20 cellular contexts compared by ENCODE assay signal in the genomic region with DNA sequence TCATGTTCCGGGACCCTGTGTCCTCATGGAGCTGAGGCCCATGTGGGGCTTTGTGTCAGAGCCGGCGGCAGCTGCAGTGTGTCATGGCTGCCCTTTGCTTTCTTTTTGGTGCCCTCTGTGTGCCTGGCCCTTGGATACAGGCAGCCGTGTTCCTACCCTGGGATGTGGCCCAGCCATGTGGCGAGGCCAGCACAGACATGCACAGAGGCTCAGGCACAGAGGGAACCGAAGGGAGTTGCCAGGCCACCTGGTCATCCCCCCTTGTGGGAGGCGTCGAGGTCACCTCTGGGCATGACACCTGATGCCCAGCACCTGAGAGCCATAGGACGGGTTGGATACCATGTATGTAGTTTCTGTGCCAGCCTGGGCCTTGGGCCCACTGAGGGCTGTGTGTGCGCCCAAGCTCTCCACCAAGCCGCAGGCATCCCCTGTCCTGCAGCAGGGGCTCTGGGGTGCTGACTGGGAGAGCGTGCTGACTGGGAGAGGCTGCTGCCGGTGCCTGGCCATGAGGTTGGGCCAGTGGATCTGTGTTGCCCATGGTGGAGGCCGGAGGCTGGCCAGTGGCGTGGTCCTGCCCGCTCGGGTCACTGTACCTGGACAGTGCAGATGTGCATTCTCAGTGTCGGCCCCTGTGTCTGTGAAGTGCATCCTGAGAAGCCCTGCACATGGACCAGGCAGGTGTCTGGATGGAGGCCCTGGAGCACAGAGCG. TPM values are rescaled to one million over a fixed set of nuclear protein-coding genes. Genes with fewer than 3 reads are reported as not detected.
A peak's percentile ranks its signal among the peaks of the same experiment; 100 is the strongest.
DNase-seq lines count a peak whose midpoint lies in the region; FAIRE-seq and TF ChIP-seq lines count a peak whose summit lies in the region.
"Had no signal": no experiment of that assay in that cellular context is flagged by ENCODE, and none has a peak within 500 bp of the region (broad histone marks: within the 10 kb centered on the region; RNA-seq: fewer than 3 reads in every experiment).

No MANE protein-coding gene starts in this region.

- TF ChIP-seq POLR2A in GM12892 (IDR thresholded peaks at IDR 0.05; ENCODE audit: low read depth, low read length) = no peak

- H3K27ac ChIP-seq in BLaER1 (no peak overlapping the region), left ventricle myocardium inferior (replicated peaks) (no peak overlapping the region), osteoblast (ENCODE audit: low read depth, low read length) (no peak overlapping the region)
- H3K27ac ChIP-seq: A549 had no signal

- FAIRE-seq in GM12892 (lab: Jason Lieb, UNC) = no peak
- FAIRE-seq: A549, GM12891, H54 had no signal

- H4K20me1 ChIP-seq in BLaER1 = peaks cover 94% of the 10 kb centered on the region
- no peaks in the 10 kb centered on the region for H4K20me1 ChIP-seq in osteoblast (ENCODE audit: insufficient read depth, low read length)

- intact Hi-C loops in left ventricle myocardium inferior (cut with micrococcal nuclease) = no loop called here

- H3K4me1 ChIP-seq in BLaER1 (peaks cover 95% of the 10 kb centered on the region), left ventricle myocardium inferior (peaks cover 34% of the 10 kb centered on the region), osteoblast (ENCODE audit: insufficient read depth, low read length) (no peaks in the 10 kb centered on the region)

- no peaks in the 10 kb centered on the region for H3K9me3 ChIP-seq in BLaER1
- H3K9me3 ChIP-seq in left ventricle myocardium inferior (replicated peaks) = no peaks in the 10 kb centered on the region
- no peaks in the 10 kb centered on the region for H3K9me3 ChIP-seq in osteoblast (ENCODE audit: low read depth, low read length)
- H3K9me3 ChIP-seq: A549 had no signal

- H2AFZ ChIP-seq in osteoblast (ENCODE audit: low read length) = no peak overlapping the region

- no peak overlapping the region for H3K4me3 ChIP-seq in BLaER1
- no peak overlapping the region for H3K4me3 ChIP-seq in left ventricle myocardium inferior
- H3K4me3 ChIP-seq in osteoblast (ENCODE audit: insufficient read depth, low read length) = no peak overlapping the region
- H3K4me3 ChIP-seq: A549 had no signal

- peak; percentile 51 for DNase-seq in RPMI7951 (ENCODE audit: low read depth)
- peak; percentile 9 for DNase-seq in left ventricle myocardium inferior
- DNase-seq in osteoblast (ENCODE audit: insufficient read length, low spot score, missing footprints) = peak; percentile 79
- no peak for DNase-seq in globus pallidus (ENCODE audit: low spot score)
- no peak for DNase-seq in GM12892 (ENCODE audit: insufficient read length)
- no peak for DNase-seq in NCI-H526 (lab: John Stamatoyannopoulos, UW)
- DNase-seq: Calu3; CD8-positive, alpha-beta T cell; KG1; NCI-H1417 treated with DMSO at 0.1 percent for 48 hours; NCI-H187 treated with DMSO at 0.1 percent for 48 hours; NCI-H2227 treated with DMSO at 0.1 percent for 48 hours; NCI-H510A treated with DMSO at 0.1 percent for 48 hours; NCI-H82; PC-3 had no signal

- peaks cover 27% of the 10 kb centered on the region for H3K27me3 ChIP-seq in BLaER1
- peaks cover 19% of the 10 kb centered on the region for H3K27me3 ChIP-seq in left ventricle myocardium inferior (ENCODE audit: low read depth)
- peaks cover 24% of the 10 kb centered on the region for H3K27me3 ChIP-seq in osteoblast (ENCODE audit: insufficient read depth, low read length)

- no peak for TF ChIP-seq CTCF in left ventricle myocardium inferior (IDR thresholded peaks at IDR 0.05; ENCODE audit: borderline replicate concordance)
- TF ChIP-seq CTCF in osteoblast (IDR thresholded peaks at IDR 0.05; ENCODE audit: extremely low read depth, low read depth, low read length) = no peak

- no peak overlapping the region for H3K9ac ChIP-seq in BLaER1

- H3K36me3 ChIP-seq in BLaER1 = peaks cover 43% of the 10 kb centered on the region
- H3K36me3 ChIP-seq in left ventricle myocardium inferior = no peaks in the 10 kb centered on the region
- no peaks in the 10 kb centered on the region for H3K36me3 ChIP-seq in osteoblast (ENCODE audit: insufficient read depth, low read length)

- H3K79me2 ChIP-seq in osteoblast (ENCODE audit: insufficient read depth, low read length) = no peaks in the 10 kb centered on the region

- H3K4me2 ChIP-seq in BLaER1 (peak overlapping the region; percentile 100), osteoblast (ENCODE audit: insufficient read depth, low read length) (no peak overlapping the region)
- H3K4me2 ChIP-seq: A549 had no signal

RNA-seq across cellular contexts. Expression of a gene that starts 4.8 kb away (rescaled TPM):
- total RNA-seq in RPMI7951 (2014; rRNA removed; shearing (Covaris generic)) = 24.6 and 27.2 TPM in 2 replicates
- 3.7 TPM for total RNA-seq in left ventricle myocardium inferior
- under 0.01 TPM in 1 of 2 replicates, not detected in the other for total RNA-seq in osteoblast
- 0.76 TPM for polyA plus RNA-seq in GM12892 (2012; ENCODE audit: missing spikeins)
- polyA plus RNA-seq: BJ had no signal

Comparison
In these comparisons a context has a peak if more than half of its experiments do, and no peak if none do; other contexts are left out.
1. DNase-seq: peak in RPMI7951 (single experiment), left ventricle myocardium inferior (single experiment) and osteoblast (single experiment); none in globus pallidus (single experiment), GM12892 (single experiment) and NCI-H526 (0 of 2).